Comparison of ENCODE assay signal across 8 cellular contexts in the genomic region with DNA sequence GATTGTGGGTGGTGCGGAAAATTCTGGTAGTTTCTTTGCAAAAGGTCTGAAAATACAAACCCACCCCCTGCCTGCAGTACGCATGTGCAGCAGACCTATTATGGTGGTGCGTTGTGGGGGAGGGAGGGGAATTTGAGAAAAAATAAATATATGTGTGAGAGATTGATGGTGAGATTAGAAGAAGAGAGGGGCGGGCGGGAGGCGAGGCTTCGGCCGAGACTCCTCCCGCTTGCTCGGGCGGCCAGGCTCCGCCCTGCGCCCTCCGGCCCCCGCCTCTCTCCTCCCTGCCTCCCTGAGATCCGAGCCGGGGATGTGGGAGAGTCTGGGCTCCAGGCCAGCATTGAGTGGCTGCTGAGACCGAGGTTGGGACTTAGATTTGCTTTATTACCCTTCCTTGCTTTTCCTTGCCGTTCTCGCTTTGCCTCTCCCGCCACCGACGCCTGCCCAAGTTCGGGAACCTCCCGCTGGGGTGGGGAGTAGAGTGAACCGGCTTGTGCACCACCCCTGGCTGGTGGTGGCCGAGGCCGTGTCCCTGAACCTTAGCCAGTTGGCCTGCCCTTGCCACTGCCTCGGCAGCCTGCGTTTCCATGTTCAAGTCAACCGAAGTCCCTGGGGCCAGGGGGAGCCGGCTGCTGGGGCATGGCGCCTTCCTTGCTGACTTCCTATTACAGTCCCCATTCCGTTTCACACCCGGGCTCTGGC. TPM values are rescaled to one million over a fixed set of nuclear protein-coding genes. Genes with fewer than 3 reads are reported as not detected.
DNase-seq lines count a peak whose midpoint lies in the region; ATAC-seq and TF ChIP-seq lines count a peak whose summit lies in the region.

No MANE protein-coding gene starts in this region.

- H4K20me1 ChIP-seq in KMS-11 (ENCODE audit: insufficient read depth) (no peaks in the 10 kb centered on the region), fibroblast of lung (ENCODE audit: control insufficient read depth, extremely low read depth, insufficient read depth, low read length) (no peaks in the 10 kb centered on the region)

- peak; percentile 55 for TF ChIP-seq POLR2A in GM19099 (IDR thresholded peaks at IDR 0.05; ENCODE audit: extremely low read depth, insufficient read length, low read depth)

- H3K27me3 ChIP-seq in KMS-11 (ENCODE audit: insufficient read depth, low read depth): no peaks in the 10 kb centered on the region
- no peaks in the 10 kb centered on the region for H3K27me3 ChIP-seq in Panc1 (ENCODE audit: control insufficient read depth, insufficient read depth, low read length)
- H3K27me3 ChIP-seq in fibroblast of lung (ENCODE audit: control insufficient read depth, insufficient read depth, low read length): no peaks in the 10 kb centered on the region
- no peaks in the 10 kb centered on the region for H3K27me3 ChIP-seq in naive thymus-derived CD4-positive, alpha-beta T cell (ENCODE audit: control insufficient read depth in 2 of 2, insufficient read depth in 2 of 2, low read length in 2 of 2)

- peaks cover 0 to 17% (median 8%) of the 10 kb centered on the region in 7 donors for H3K4me1 Mint-ChIP-seq in naive thymus-derived CD4-positive, alpha-beta T cell
- peaks cover 8% of the 10 kb centered on the region for H3K4me1 Mint-ChIP-seq in stimulated activated effector memory CD8-positive, alpha-beta T cell treated with anti-CD3 and anti-CD28 coated beads, Interleukin-12 subunit alpha, Interleukin-12 subunit beta, amount 100 ng/mL, for 72 hours

- H3K36me3 ChIP-seq in KMS-11 (ENCODE audit: insufficient read depth) (no peaks in the 10 kb centered on the region), Panc1 (ENCODE audit: control insufficient read depth, insufficient read depth, low read length) (no peaks in the 10 kb centered on the region; the same call in 1 of the 2 replicates), fibroblast of lung (ENCODE audit: control insufficient read depth, insufficient read depth, low read length) (peaks cover 5% of the 10 kb centered on the region)
- peaks cover 7 to 41% (median 19%) of the 10 kb centered on the region in 3 experiments for H3K36me3 ChIP-seq in naive thymus-derived CD4-positive, alpha-beta T cell (ENCODE audit: control insufficient read depth in 2 of 3, insufficient read depth in 3 of 3, low read length in 3 of 3)

- H3K9me3 ChIP-seq in Panc1 (ENCODE audit: control insufficient read depth, insufficient read depth, low read depth, low read length): no peaks in the 10 kb centered on the region
- H3K9me3 ChIP-seq in fibroblast of lung (ENCODE audit: control insufficient read depth, insufficient read depth, low read depth, low read length): no peaks in the 10 kb centered on the region
- H3K9me3 ChIP-seq in naive thymus-derived CD4-positive, alpha-beta T cell (ENCODE audit: control insufficient read depth in 2 of 3, low read length in 3 of 3): no peaks in the 10 kb centered on the region

- POLR2A ChIA-PET in AG04449 (lab: Yijun Ruan, JAX) (no interaction called here), Panc1 (lab: Charles Lee) (no interaction called here)
- POLR2A ChIA-PET in naive thymus-derived CD4-positive, alpha-beta T cell (lab: Charles Lee): interaction anchor here (1.2 kb wide), 1 partner anchor 30 kb away, joined by 4 read pairs; the partner anchor contains the start of gene NAA38

- H3K79me2 ChIP-seq in KMS-11 (ENCODE audit: insufficient read depth, low read depth): no peaks in the 10 kb centered on the region
- peaks cover 22% of the 10 kb centered on the region for H3K79me2 ChIP-seq in fibroblast of lung (ENCODE audit: control insufficient read depth, insufficient read depth, low read length)

- H2AFZ ChIP-seq in KMS-11 (ENCODE audit: low read depth): no peak overlapping the region
- H2AFZ ChIP-seq in fibroblast of lung (ENCODE audit: low read length): peak overlapping the region; percentile 62

- no peak overlapping the region for H3K4me3 Mint-ChIP-seq in naive thymus-derived CD4-positive, alpha-beta T cell
- no peak overlapping the region for H3K4me3 Mint-ChIP-seq in stimulated activated effector memory CD8-positive, alpha-beta T cell treated with anti-CD3 and anti-CD28 coated beads, Interleukin-12 subunit alpha, Interleukin-12 subunit beta, amount 100 ng/mL, for 72 hours

- CTCF ChIA-PET in AG04449 (lab: Yijun Ruan, JAX) (no interaction called here), Panc1 (lab: Charles Lee) (no interaction called here)
- CTCF ChIA-PET in naive thymus-derived CD4-positive, alpha-beta T cell (lab: Charles Lee): no interaction called here

- H3K27me3 Mint-ChIP-seq in naive thymus-derived CD4-positive, alpha-beta T cell: no peaks in the 10 kb centered on the region

- H3K4me1 ChIP-seq in KMS-11 (ENCODE audit: low read depth, poor library complexity, severe bottlenecking) (peaks cover 3% of the 10 kb centered on the region), Panc1 (ENCODE audit: control insufficient read depth, insufficient read depth, low read length) (peaks cover 34% of the 10 kb centered on the region), fibroblast of lung (ENCODE audit: control insufficient read depth, extremely low read depth, insufficient read depth, low read length) (peaks cover 12% of the 10 kb centered on the region)
- peaks cover 28 to 29% of the 10 kb centered on the region in 2 donors for H3K4me1 ChIP-seq in naive thymus-derived CD4-positive, alpha-beta T cell (ENCODE audit: control insufficient read depth in 2 of 2, insufficient read depth in 2 of 2, low read length in 2 of 2)

- intact Hi-C loops in Panc1 (cut with micrococcal nuclease; ENCODE audit: unreplicated experiment): no loop called here
- intact Hi-C loops in naive thymus-derived CD4-positive, alpha-beta T cell (cut with micrococcal nuclease): loop anchor here (1.0 to 10.0 kb wide), 21 partner anchors 8 to 452 kb away; partner anchors contain the start of genes CNTROB (in 2 of the 2), NAA38 (in 2 of the 2), CTC1 (in 1 of the 2) and KDM6B (in 1 of the 2)

- H3K27ac ChIP-seq in KMS-11 (no peak overlapping the region), Panc1 (ENCODE audit: low read length) (peak overlapping the region; percentile 96), fibroblast of lung (ENCODE audit: insufficient read depth, low read length) (peak overlapping the region; percentile 85)
- peak overlapping the region; percentile 91 for H3K27ac ChIP-seq in naive thymus-derived CD4-positive, alpha-beta T cell (ENCODE audit: low read depth, low read length)

- no TSS peak for BruUV-seq in Panc1 (replicated peaks; lab: Mats Ljungman, UMichigan)

- peak; percentile 89 for ATAC-seq in Panc1
- ATAC-seq in naive thymus-derived CD4-positive, alpha-beta T cell: peak; percentile 83
- peak; percentile 81 for ATAC-seq in stimulated activated effector memory CD8-positive, alpha-beta T cell treated with anti-CD3 and anti-CD28 coated beads, Interleukin-12 subunit alpha, Interleukin-12 subunit beta, amount 100 ng/mL, for 72 hours

- H3K4me2 ChIP-seq in KMS-11 (peak overlapping the region; percentile 39; the same call in 1 of the 2 replicates), fibroblast of lung (ENCODE audit: extremely low read depth, insufficient read depth, low read length) (peak overlapping the region; percentile 100)

- H3K27ac Mint-ChIP-seq in naive thymus-derived CD4-positive, alpha-beta T cell: no peak overlapping the region
- H3K27ac Mint-ChIP-seq in stimulated activated effector memory CD8-positive, alpha-beta T cell treated with anti-CD3 and anti-CD28 coated beads, Interleukin-12 subunit alpha, Interleukin-12 subunit beta, amount 100 ng/mL, for 72 hours: no peak overlapping the region

- H3K9ac ChIP-seq in KMS-11 (no peak overlapping the region), fibroblast of lung (ENCODE audit: insufficient read depth, low read length) (peak overlapping the region; percentile 67)

- peaks cover 0 to 6% (median 0%) of the 10 kb centered on the region in 11 donors for H3K9me3 Mint-ChIP-seq in naive thymus-derived CD4-positive, alpha-beta T cell
- no peaks in the 10 kb centered on the region for H3K9me3 Mint-ChIP-seq in stimulated activated effector memory CD8-positive, alpha-beta T cell treated with anti-CD3 and anti-CD28 coated beads, Interleukin-12 subunit alpha, Interleukin-12 subunit beta, amount 100 ng/mL, for 72 hours

- DNase-seq in AG04449 (ENCODE audit: low read depth, low spot score) (peak; percentile 90), Panc1 (ENCODE audit: low read depth, low spot score) (peak; percentile 88), activated T-helper 1 cell treated with Interleukin-2 at 50 U/mL for 16 hours (ENCODE audit: low read depth) (peak; percentile 69), fibroblast of lung (ENCODE audit: low read depth in 2 of 2) (peak; percentile 94 to 99)
- DNase-seq in naive thymus-derived CD4-positive, alpha-beta T cell: peak; percentile 41 to 96 (median 93)
- peak; percentile 51 to 87 for DNase-seq in stimulated activated effector memory CD8-positive, alpha-beta T cell treated with anti-CD3 and anti-CD28 coated beads, Interleukin-12 subunit alpha, Interleukin-12 subunit beta, amount 100 ng/mL, for 72 hours (ENCODE audit: low spot score in 2 of 2)

- in situ Hi-C loops in Panc1 (cut with HindIII; ENCODE audit: low pct_unique_long_range_greater_than_20kb, low sequenced_read_pairs): no loop called here

- peak overlapping the region; percentile 85 for H3K4me3 ChIP-seq in AG04449 (ENCODE audit: low read depth, low read length)
- H3K4me3 ChIP-seq in KMS-11 (IDR thresholded peaks at IDR 0.05; ENCODE audit: insufficient read depth, low read depth, low read length): no peak overlapping the region
- peak overlapping the region; percentile 63 to 77 for H3K4me3 ChIP-seq in Panc1 (ENCODE audit: low read depth in 2 of 2, low read length in 2 of 2)
- H3K4me3 ChIP-seq in fibroblast of lung (replicated peaks in 1 of 4; ENCODE audit: control extremely low read depth in 1 of 4, insufficient read depth in 1 of 4, low read depth in 3 of 4, low read length in 4 of 4): peak overlapping the region; percentile 52 to 84 (median 56)
- peak overlapping the region; percentile 61 for H3K4me3 ChIP-seq in naive thymus-derived CD4-positive, alpha-beta T cell (ENCODE audit: low read length)

- H3K36me3 Mint-ChIP-seq in naive thymus-derived CD4-positive, alpha-beta T cell: peaks cover 9 to 14% (median 12%) of the 10 kb centered on the region in 5 donors
- H3K36me3 Mint-ChIP-seq in stimulated activated effector memory CD8-positive, alpha-beta T cell treated with anti-CD3 and anti-CD28 coated beads, Interleukin-12 subunit alpha, Interleukin-12 subunit beta, amount 100 ng/mL, for 72 hours: no peaks in the 10 kb centered on the region

- TF ChIP-seq CTCF in AG04449 (IDR thresholded peaks at IDR 0.05; ENCODE audit: insufficient read depth, low read length, missing control alignments) (no peak), KMS-11 (conservative IDR thresholded peaks at IDR 0.05; ENCODE audit: low read depth, low read length) (no peak), Panc1 (IDR thresholded peaks at IDR 0.05) (no peak), fibroblast of lung (conservative IDR thresholded peaks at IDR 0.05 in 1 of 2, IDR thresholded peaks at IDR 0.05 in 1 of 2; ENCODE audit: low read depth in 1 of 2, low read length in 2 of 2) (no peak)

RNA-seq across cellular contexts. Expression of gene CHD3, which starts 1.0 kb away (rescaled TPM):
- 84.6 TPM for total RNA-seq in Panc1 (2021; ENCODE audit: unreplicated experiment)
- polyA plus RNA-seq in Panc1 (2012; ENCODE audit: insufficient read length): 113 TPM
- total RNA-seq in fibroblast of lung: 144 and 165 TPM in 2 replicates
- polyA plus RNA-seq in fibroblast of lung: 23.6 and 23.8 TPM in 2 replicates
- polyA plus RNA-seq in fibroblast of lung (2012): 59.8 and 78.0 TPM in 2 replicates
- 96.6 and 206 TPM in 2 replicates for polyA minus RNA-seq in fibroblast of lung (ENCODE audit: low replicate concordance)
- 100 to 1,000 TPM; 189 to 417 (median 359) TPM for total RNA-seq in naive thymus-derived CD4-positive, alpha-beta T cell
- polyA plus RNA-seq in naive thymus-derived CD4-positive, alpha-beta T cell: 10 to 100 TPM; 12.7 to 39.3 TPM

RNA-seq across cellular contexts. Expression of gene RNF227, which starts 28.5 kb away (rescaled TPM):
- total RNA-seq in Panc1 (2021; ENCODE audit: unreplicated experiment) (2.6 TPM), fibroblast of lung (1.8 and 3.9 TPM in 2 replicates)
- 3.6 TPM for polyA plus RNA-seq in Panc1 (2012; ENCODE audit: insufficient read length)
- 2.2 and 2.8 TPM in 2 replicates for polyA plus RNA-seq in fibroblast of lung
- polyA plus RNA-seq in fibroblast of lung (2012): 1.3 and 1.4 TPM in 2 replicates
- 0.16 and 0.22 TPM in 2 replicates for polyA minus RNA-seq in fibroblast of lung (ENCODE audit: low replicate concordance)
- total RNA-seq in naive thymus-derived CD4-positive, alpha-beta T cell: 1 to 10 TPM; 2.6 to 8.2 (median 5.5) TPM
- 1 to 10 TPM; 3.2 to 4.9 TPM for polyA plus RNA-seq in naive thymus-derived CD4-positive, alpha-beta T cell

RNA-seq across cellular contexts. Expression of gene CYB5D1, which starts 29.8 kb away (rescaled TPM):
- 8.6 TPM for total RNA-seq in Panc1 (2021; ENCODE audit: unreplicated experiment)
- polyA plus RNA-seq in Panc1 (2012; ENCODE audit: insufficient read length): 9.2 TPM
- 6.9 and 7.4 TPM in 2 replicates for total RNA-seq in fibroblast of lung
- 6.8 and 8.7 TPM in 2 replicates for polyA plus RNA-seq in fibroblast of lung
- 6.5 and 7.3 TPM in 2 replicates for polyA plus RNA-seq in fibroblast of lung (2012)
- polyA minus RNA-seq in fibroblast of lung (ENCODE audit: low replicate concordance): 11.5 and 14.4 TPM in 2 replicates
- total RNA-seq in naive thymus-derived CD4-positive, alpha-beta T cell: 10 to 100 TPM in 2 of 5 experiments, 1 to 10 TPM in 3; 8.4 to 14.2 (median 9.5) TPM
- 1 to 10 TPM; 7.5 to 7.9 TPM for polyA plus RNA-seq in naive thymus-derived CD4-positive, alpha-beta T cell

RNA-seq across cellular contexts. Expression of gene NAA38, which starts 30.3 kb away (rescaled TPM):
- total RNA-seq in Panc1 (2021; ENCODE audit: unreplicated experiment) (75.2 TPM), fibroblast of lung (41.6 and 78.9 TPM in 2 replicates)
- polyA plus RNA-seq in Panc1 (2012; ENCODE audit: insufficient read length): 176 TPM
- polyA plus RNA-seq in fibroblast of lung: 31.0 and 40.7 TPM in 2 replicates
- polyA plus RNA-seq in fibroblast of lung (2012): 109 and 133 TPM in 2 replicates
- 35.1 and 44.9 TPM in 2 replicates for polyA minus RNA-seq in fibroblast of lung (ENCODE audit: low replicate concordance)
- total RNA-seq in naive thymus-derived CD4-positive, alpha-beta T cell: 10 to 100 TPM; 22.1 to 63.8 (median 24.9) TPM
- 100 to 1,000 TPM; 113 to 132 TPM for polyA plus RNA-seq in naive thymus-derived CD4-positive, alpha-beta T cell

RNA-seq across cellular contexts. Expression of gene TMEM88, which starts 32.8 kb away (rescaled TPM):
- total RNA-seq in Panc1 (2021; ENCODE audit: unreplicated experiment) (1.6 TPM), fibroblast of lung (0.17 TPM in 1 of 2 replicates, not detected in the other)
- 1.1 TPM for polyA plus RNA-seq in Panc1 (2012; ENCODE audit: insufficient read length)
- polyA plus RNA-seq in fibroblast of lung: 0.07 TPM in 1 of 2 replicates, not detected in the other
- polyA plus RNA-seq in fibroblast of lung (2012): 0.21 and 0.41 TPM in 2 replicates
- polyA minus RNA-seq in fibroblast of lung (ENCODE audit: low replicate concordance): 0.51 TPM in 1 of 2 replicates, not detected in the other
- 10 to 100 TPM in 4 of 5 experiments, under 1 TPM in 1; 0.70 to 32.7 (median 11.6) TPM for total RNA-seq in naive thymus-derived CD4-positive, alpha-beta T cell
- not detected for polyA plus RNA-seq in naive thymus-derived CD4-positive, alpha-beta T cell
